ENCODE assay signal across 1 cellular context in the genomic region with DNA sequence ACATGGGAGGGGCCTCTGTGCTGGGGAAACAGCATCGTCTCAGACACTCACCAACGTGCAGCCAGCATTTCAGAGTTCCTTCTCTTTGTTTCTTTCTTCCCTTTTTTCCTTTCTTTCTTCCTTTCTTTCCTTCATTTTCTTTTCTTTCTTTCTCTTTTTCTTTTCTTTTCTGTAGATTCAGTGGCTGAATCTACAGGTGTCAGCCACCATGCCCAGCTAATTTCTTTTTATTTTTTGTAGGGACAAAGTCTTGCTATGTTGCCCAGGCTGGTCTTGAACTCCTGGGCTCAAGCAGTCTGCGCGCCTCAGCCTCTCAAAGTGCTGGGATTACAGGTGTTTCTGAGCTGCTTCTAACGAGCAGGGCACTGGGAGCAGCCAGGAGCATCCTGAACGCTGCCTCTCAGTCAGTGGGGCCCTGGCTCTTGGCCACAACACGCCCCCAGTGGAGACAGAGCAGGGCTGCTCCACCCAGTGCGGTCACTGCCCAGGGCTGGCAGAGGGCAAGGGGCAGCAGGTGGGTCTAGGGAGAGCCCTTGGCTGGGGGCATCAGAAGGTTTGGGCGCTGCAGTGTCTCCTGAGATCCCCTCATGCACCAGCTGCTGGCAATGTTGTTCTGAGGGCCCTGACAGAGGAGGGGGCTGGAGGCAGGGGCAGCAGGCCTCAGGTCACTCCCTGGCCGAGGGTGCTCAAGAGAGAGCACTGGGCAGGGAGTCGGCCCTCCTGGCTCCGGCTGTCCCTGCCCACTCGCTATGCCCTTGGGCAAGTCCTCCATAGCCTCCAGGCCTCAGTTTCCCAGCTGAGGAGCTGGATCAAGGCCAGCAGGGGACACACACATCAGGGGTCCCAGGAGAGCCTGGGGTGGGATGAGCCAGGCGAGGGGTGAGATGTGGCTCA.
TF ChIP-seq lines count a peak whose summit lies in the region.

No MANE protein-coding gene starts in this region.

TF ChIP-seq in SK-N-SH treated with all-trans-retinoic acid at 6 μM for 48 hours, 23 proteins besides CTCF, POLR2A, EP300 and RAD21 (continued from another document):
- TF ChIP-seq, protein P1, sequence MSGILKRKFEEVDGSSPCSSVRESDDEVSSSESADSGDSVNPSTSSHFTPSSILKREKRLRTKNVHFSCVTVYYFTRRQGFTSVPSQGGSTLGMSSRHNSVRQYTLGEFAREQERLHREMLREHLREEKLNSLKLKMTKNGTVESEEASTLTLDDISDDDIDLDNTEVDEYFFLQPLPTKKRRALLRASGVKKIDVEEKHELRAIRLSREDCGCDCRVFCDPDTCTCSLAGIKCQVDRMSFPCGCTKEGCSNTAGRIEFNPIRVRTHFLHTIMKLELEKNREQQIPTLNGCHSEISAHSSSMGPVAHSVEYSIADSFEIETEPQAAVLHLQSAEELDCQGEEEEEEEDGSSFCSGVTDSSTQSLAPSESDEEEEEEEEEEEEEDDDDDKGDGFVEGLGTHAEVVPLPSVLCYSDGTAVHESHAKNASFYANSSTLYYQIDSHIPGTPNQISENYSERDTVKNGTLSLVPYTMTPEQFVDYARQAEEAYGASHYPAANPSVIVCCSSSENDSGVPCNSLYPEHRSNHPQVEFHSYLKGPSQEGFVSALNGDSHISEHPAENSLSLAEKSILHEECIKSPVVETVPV (CRISPR knock-in tag; IDR thresholded peaks at IDR 0.05), result no peak
- TF ChIP-seq RARB (CRISPR knock-in tag; IDR thresholded peaks at IDR 0.05) (no peak), ISL1 (CRISPR knock-in tag; IDR thresholded peaks at IDR 0.05) (no peak), ZC3H10 (CRISPR knock-in tag; IDR thresholded peaks at IDR 0.05) (no peak), BACH2 (CRISPR knock-in tag; IDR thresholded peaks at IDR 0.05; ENCODE audit: borderline replicate concordance) (no peak), ZFP30 (CRISPR knock-in tag; IDR thresholded peaks at IDR 0.05) (no peak), CSDC2 (CRISPR knock-in tag; IDR thresholded peaks at IDR 0.05) (no peak), ZNF8 (CRISPR knock-in tag; IDR thresholded peaks at IDR 0.05) (no peak), ESRRG (CRISPR knock-in tag; IDR thresholded peaks at IDR 0.05) (no peak), PPARA (CRISPR knock-in tag; IDR thresholded peaks at IDR 0.05; ENCODE audit: borderline replicate concordance) (no peak), TCF4 (CRISPR knock-in tag; IDR thresholded peaks at IDR 0.05; ENCODE audit: borderline replicate concordance) (no peak), TOX (CRISPR knock-in tag; IDR thresholded peaks at IDR 0.05; ENCODE audit: borderline replicate concordance) (no peak), ARNTL (CRISPR knock-in tag; IDR thresholded peaks at IDR 0.05; ENCODE audit: borderline replicate concordance, low read depth) (no peak), ZNF565 (CRISPR knock-in tag; conservative IDR thresholded peaks at IDR 0.05; ENCODE audit: low read depth) (no peak)
- TF ChIP-seq, protein P2, sequence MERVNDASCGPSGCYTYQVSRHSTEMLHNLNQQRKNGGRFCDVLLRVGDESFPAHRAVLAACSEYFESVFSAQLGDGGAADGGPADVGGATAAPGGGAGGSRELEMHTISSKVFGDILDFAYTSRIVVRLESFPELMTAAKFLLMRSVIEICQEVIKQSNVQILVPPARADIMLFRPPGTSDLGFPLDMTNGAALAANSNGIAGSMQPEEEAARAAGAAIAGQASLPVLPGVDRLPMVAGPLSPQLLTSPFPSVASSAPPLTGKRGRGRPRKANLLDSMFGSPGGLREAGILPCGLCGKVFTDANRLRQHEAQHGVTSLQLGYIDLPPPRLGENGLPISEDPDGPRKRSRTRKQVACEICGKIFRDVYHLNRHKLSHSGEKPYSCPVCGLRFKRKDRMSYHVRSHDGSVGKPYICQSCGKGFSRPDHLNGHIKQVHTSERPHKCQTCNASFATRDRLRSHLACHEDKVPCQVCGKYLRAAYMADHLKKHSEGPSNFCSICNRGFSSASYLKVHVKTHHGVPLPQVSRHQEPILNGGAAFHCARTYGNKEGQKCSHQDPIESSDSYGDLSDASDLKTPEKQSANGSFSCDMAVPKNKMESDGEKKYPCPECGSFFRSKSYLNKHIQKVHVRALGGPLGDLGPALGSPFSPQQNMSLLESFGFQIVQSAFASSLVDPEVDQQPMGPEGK (CRISPR knock-in tag; IDR thresholded peaks at IDR 0.05; ENCODE audit: borderline replicate concordance), result no peak
- TF ChIP-seq, protein P3, sequence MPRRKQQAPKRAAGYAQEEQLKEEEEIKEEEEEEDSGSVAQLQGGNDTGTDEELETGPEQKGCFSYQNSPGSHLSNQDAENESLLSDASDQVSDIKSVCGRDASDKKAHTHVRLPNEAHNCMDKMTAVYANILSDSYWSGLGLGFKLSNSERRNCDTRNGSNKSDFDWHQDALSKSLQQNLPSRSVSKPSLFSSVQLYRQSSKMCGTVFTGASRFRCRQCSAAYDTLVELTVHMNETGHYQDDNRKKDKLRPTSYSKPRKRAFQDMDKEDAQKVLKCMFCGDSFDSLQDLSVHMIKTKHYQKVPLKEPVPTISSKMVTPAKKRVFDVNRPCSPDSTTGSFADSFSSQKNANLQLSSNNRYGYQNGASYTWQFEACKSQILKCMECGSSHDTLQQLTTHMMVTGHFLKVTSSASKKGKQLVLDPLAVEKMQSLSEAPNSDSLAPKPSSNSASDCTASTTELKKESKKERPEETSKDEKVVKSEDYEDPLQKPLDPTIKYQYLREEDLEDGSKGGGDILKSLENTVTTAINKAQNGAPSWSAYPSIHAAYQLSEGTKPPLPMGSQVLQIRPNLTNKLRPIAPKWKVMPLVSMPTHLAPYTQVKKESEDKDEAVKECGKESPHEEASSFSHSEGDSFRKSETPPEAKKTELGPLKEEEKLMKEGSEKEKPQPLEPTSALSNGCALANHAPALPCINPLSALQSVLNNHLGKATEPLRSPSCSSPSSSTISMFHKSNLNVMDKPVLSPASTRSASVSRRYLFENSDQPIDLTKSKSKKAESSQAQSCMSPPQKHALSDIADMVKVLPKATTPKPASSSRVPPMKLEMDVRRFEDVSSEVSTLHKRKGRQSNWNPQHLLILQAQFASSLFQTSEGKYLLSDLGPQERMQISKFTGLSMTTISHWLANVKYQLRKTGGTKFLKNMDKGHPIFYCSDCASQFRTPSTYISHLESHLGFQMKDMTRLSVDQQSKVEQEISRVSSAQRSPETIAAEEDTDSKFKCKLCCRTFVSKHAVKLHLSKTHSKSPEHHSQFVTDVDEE (CRISPR knock-in tag; IDR thresholded peaks at IDR 0.05), result no peak
- TF ChIP-seq, protein P4, sequence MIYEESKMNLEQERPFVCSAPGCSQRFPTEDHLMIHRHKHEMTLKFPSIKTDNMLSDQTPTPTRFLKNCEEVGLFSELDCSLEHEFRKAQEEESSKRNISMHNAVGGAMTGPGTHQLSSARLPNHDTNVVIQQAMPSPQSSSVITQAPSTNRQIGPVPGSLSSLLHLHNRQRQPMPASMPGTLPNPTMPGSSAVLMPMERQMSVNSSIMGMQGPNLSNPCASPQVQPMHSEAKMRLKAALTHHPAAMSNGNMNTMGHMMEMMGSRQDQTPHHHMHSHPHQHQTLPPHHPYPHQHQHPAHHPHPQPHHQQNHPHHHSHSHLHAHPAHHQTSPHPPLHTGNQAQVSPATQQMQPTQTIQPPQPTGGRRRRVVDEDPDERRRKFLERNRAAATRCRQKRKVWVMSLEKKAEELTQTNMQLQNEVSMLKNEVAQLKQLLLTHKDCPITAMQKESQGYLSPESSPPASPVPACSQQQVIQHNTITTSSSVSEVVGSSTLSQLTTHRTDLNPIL (CRISPR knock-in tag; IDR thresholded peaks at IDR 0.05; ENCODE audit: low read depth), result no peak
- TF ChIP-seq, protein P5, sequence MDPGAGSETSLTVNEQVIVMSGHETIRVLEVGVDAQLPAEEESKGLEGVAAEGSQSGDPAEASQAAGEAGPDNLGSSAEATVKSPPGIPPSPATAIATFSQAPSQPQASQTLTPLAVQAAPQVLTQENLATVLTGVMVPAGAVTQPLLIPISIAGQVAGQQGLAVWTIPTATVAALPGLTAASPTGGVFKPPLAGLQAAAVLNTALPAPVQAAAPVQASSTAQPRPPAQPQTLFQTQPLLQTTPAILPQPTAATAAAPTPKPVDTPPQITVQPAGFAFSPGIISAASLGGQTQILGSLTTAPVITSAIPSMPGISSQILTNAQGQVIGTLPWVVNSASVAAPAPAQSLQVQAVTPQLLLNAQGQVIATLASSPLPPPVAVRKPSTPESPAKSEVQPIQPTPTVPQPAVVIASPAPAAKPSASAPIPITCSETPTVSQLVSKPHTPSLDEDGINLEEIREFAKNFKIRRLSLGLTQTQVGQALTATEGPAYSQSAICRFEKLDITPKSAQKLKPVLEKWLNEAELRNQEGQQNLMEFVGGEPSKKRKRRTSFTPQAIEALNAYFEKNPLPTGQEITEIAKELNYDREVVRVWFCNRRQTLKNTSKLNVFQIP (CRISPR knock-in tag; IDR thresholded peaks at IDR 0.05; ENCODE audit: borderline replicate concordance, low read depth), result no peak
